ENCODE assay signal across 25 cellular contexts in the genomic region with DNA sequence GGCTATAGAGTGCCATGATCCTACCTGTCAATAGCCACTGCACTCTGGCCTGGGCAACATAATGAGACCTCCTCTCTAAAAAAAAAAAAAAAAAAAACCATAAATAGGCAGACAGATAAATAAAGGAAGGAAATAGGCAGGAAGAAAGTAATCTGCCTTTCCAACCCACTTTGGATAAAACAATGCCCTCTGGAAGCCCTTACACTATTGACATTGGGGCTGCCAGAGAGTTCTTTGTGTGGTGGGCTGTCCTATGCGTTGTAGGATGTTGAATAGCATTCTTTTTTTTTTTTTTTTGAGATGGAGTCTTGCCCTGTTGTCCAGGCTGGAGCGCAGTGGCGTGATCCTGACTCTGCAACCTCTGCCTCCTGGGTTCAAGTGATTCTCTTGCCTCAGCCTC.
"Had no signal": no experiment of that assay in that cellular context is flagged by ENCODE, and none has a peak within 500 bp of the region (broad histone marks: within the 10 kb centered on the region; RNA-seq: fewer than 3 reads in every experiment).

No MANE protein-coding gene starts in this region.

- H3K27me3 ChIP-seq: brain microvascular endothelial cell had no signal

- H3K27ac Mint-ChIP-seq: activated CD4-positive, alpha-beta memory T cell treated with anti-CD3 and anti-CD28 coated beads for 36 hours; activated CD8-positive, alpha-beta memory T cell treated with anti-CD3 and anti-CD28 coated beads, Interleukin-2, amount 10 ng/mL, durations not matched to agents 7 days and 5 days; activated CD8-positive, alpha-beta T cell treated with anti-CD3 and anti-CD28 coated beads, Interleukin-2, amount 10 ng/mL, durations not matched to agents 7 days and 5 days; activated naive CD4-positive, alpha-beta T cell treated with anti-CD3 and anti-CD28 coated beads for 36 hours; activated T-helper 17 cell treated with anti-CD3 and anti-CD28 coated beads, Interleukin-2, amount 50 U/mL, for 72 hours; dendritic cell treated with granulocyte-macrophage colony-stimulating factor and Interleukin-4, amounts not matched to agents 40 ng/mL and 50 ng/mL, for 4 days had no signal

- H3K27ac ChIP-seq: brain microvascular endothelial cell, coronary artery had no signal

- H3K4me3 Mint-ChIP-seq: activated CD4-positive, alpha-beta memory T cell treated with anti-CD3 and anti-CD28 coated beads for 36 hours; activated CD4-positive, alpha-beta T cell treated with anti-CD3 and anti-CD28 coated beads for 36 hours; activated CD4-positive, alpha-beta T cell treated with anti-CD3 and anti-CD28 coated beads, Interleukin-2, amount 10 ng/mL, durations not matched to agents 24 days and 14 days; activated CD8-positive, alpha-beta memory T cell treated with anti-CD3 and anti-CD28 coated beads, Interleukin-2, amount 10 ng/mL, durations not matched to agents 7 days and 5 days; activated CD8-positive, alpha-beta T cell treated with anti-CD3 and anti-CD28 coated beads, Interleukin-2, amount 10 ng/mL, durations not matched to agents 7 days and 5 days; activated naive CD4-positive, alpha-beta T cell treated with anti-CD3 and anti-CD28 coated beads for 36 hours; activated naive CD8-positive, alpha-beta T cell treated with anti-CD3 and anti-CD28 coated beads, Interleukin-2, amount 10 ng/mL, durations not matched to agents 7 days and 5 days; activated T-helper 17 cell treated with anti-CD3 and anti-CD28 coated beads, Interleukin-2, amount 50 U/mL, for 72 hours; central memory CD8-positive, alpha-beta T cell; dendritic cell treated with granulocyte-macrophage colony-stimulating factor and Interleukin-4, amounts not matched to agents 40 ng/mL and 50 ng/mL, for 4 days had no signal

- DNase-seq: activated CD4-positive, alpha-beta memory T cell treated with anti-CD3 and anti-CD28 coated beads for 36 hours; activated CD4-positive, alpha-beta T cell treated with anti-CD3 and anti-CD28 coated beads for 36 hours; activated CD4-positive, alpha-beta T cell treated with anti-CD3 and anti-CD28 coated beads, Interleukin-2, amount 10 ng/mL, durations not matched to agents 24 days and 14 days; activated CD4-positive, CD25-positive, alpha-beta regulatory T cell; activated CD4-positive, CD25-positive, alpha-beta regulatory T cell treated with anti-CD3 and anti-CD28 coated beads, Interleukin-2, amount 50 U/mL, for 72 hours; activated CD8-positive, alpha-beta memory T cell treated with anti-CD3 and anti-CD28 coated beads, Interleukin-2, amount 10 ng/mL, durations not matched to agents 7 days and 5 days; activated CD8-positive, alpha-beta memory T cell treated with anti-CD3 and anti-CD28 coated beads, Interleukin-2, amount 50 U/mL, for 4 hours; activated CD8-positive, alpha-beta T cell treated with anti-CD3 and anti-CD28 coated beads, Interleukin-2, amount 10 ng/mL, durations not matched to agents 7 days and 5 days; activated effector memory CD4-positive, alpha-beta T cell treated with Interleukin-2 at 50 U/mL for 16 hours; activated gamma-delta T cell treated with Interleukin-2 at 50 U/mL for 16 hours; activated naive CD4-positive, alpha-beta T cell treated with anti-CD3 and anti-CD28 coated beads for 36 hours; activated naive CD8-positive, alpha-beta T cell treated with anti-CD3 and anti-CD28 coated beads, Interleukin-2, amount 10 ng/mL, durations not matched to agents 7 days and 5 days; activated T-cell treated with anti-CD3 and anti-CD28 coated beads, Interleukin-2, amount 50 U/mL, for 1 hour; amniotic stem cell; anterior cingulate cortex; brain microvascular endothelial cell; effector CD8-positive, alpha-beta T cell; foreskin fibroblast; head of caudate nucleus; T-helper 2 cell had no signal

- H3K9me3 Mint-ChIP-seq: activated CD4-positive, alpha-beta memory T cell treated with anti-CD3 and anti-CD28 coated beads for 36 hours; activated naive CD4-positive, alpha-beta T cell treated with anti-CD3 and anti-CD28 coated beads for 36 hours; activated naive CD8-positive, alpha-beta T cell treated with anti-CD3 and anti-CD28 coated beads, Interleukin-2, amount 10 ng/mL, durations not matched to agents 7 days and 5 days; activated T-helper 17 cell treated with anti-CD3 and anti-CD28 coated beads, Interleukin-2, amount 50 U/mL, for 72 hours; central memory CD8-positive, alpha-beta T cell; dendritic cell treated with granulocyte-macrophage colony-stimulating factor and Interleukin-4, amounts not matched to agents 40 ng/mL and 50 ng/mL, for 4 days had no signal

- H3K27me3 Mint-ChIP-seq: activated CD4-positive, alpha-beta memory T cell treated with anti-CD3 and anti-CD28 coated beads for 36 hours; activated CD4-positive, alpha-beta T cell treated with anti-CD3 and anti-CD28 coated beads for 36 hours; activated CD4-positive, alpha-beta T cell treated with anti-CD3 and anti-CD28 coated beads, Interleukin-2, amount 10 ng/mL, durations not matched to agents 24 days and 14 days; activated CD8-positive, alpha-beta memory T cell treated with anti-CD3 and anti-CD28 coated beads, Interleukin-2, amount 10 ng/mL, durations not matched to agents 7 days and 5 days; activated naive CD8-positive, alpha-beta T cell treated with anti-CD3 and anti-CD28 coated beads, Interleukin-2, amount 10 ng/mL, durations not matched to agents 7 days and 5 days; activated T-helper 17 cell treated with anti-CD3 and anti-CD28 coated beads, Interleukin-2, amount 50 U/mL, for 72 hours; central memory CD8-positive, alpha-beta T cell; dendritic cell treated with granulocyte-macrophage colony-stimulating factor and Interleukin-4, amounts not matched to agents 40 ng/mL and 50 ng/mL, for 4 days had no signal

- H3K4me1 Mint-ChIP-seq: activated CD4-positive, alpha-beta T cell treated with anti-CD3 and anti-CD28 coated beads for 36 hours; activated CD4-positive, alpha-beta T cell treated with anti-CD3 and anti-CD28 coated beads, Interleukin-2, amount 10 ng/mL, durations not matched to agents 24 days and 14 days; activated CD8-positive, alpha-beta memory T cell treated with anti-CD3 and anti-CD28 coated beads, Interleukin-2, amount 10 ng/mL, durations not matched to agents 7 days and 5 days; activated T-helper 17 cell treated with anti-CD3 and anti-CD28 coated beads, Interleukin-2, amount 50 U/mL, for 72 hours; central memory CD8-positive, alpha-beta T cell had no signal

- ATAC-seq: activated CD4-positive, alpha-beta T cell treated with anti-CD3 and anti-CD28 coated beads for 36 hours; activated CD8-positive, alpha-beta memory T cell treated with anti-CD3 and anti-CD28 coated beads, Interleukin-2, amount 10 ng/mL, durations not matched to agents 7 days and 5 days; activated CD8-positive, alpha-beta T cell treated with anti-CD3 and anti-CD28 coated beads, Interleukin-2, amount 10 ng/mL, durations not matched to agents 7 days and 5 days; activated T-helper 17 cell treated with anti-CD3 and anti-CD28 coated beads, Interleukin-2, amount 50 U/mL, for 72 hours; esophagus mucosa had no signal

- H3K4me3 ChIP-seq: coronary artery had no signal
